8 cellular contexts compared by ENCODE assay signal in genomic region chr14:77641534-77642341, GRCh38. TPM values are rescaled to one million over a fixed set of nuclear protein-coding genes. Genes with fewer than 3 reads are reported as not detected.
DNase-seq lines count a peak whose midpoint lies in the region; ATAC-seq and TF ChIP-seq lines count a peak whose summit lies in the region.

No MANE protein-coding gene starts in this region.

- ATAC-seq in HG02678 (IDR thresholded peaks at IDR 0.05; ENCODE audit: unreplicated experiment), result no peak

- no peaks in the 10 kb centered on the region for H3K27me3 Mint-ChIP-seq in activated CD4-positive, alpha-beta memory T cell treated with anti-CD3 and anti-CD28 coated beads for 36 hours

- peak overlapping the region; percentile 43 to 71 for H3K9ac ChIP-seq in mucosa of rectum (ENCODE audit: low read depth in 1 of 2, low read length in 2 of 2)

- peak overlapping the region; percentile 78 to 86 for H3K4me3 ChIP-seq in mucosa of rectum (ENCODE audit: low read length in 2 of 2)

- H3K9me3 Mint-ChIP-seq in activated CD4-positive, alpha-beta memory T cell treated with anti-CD3 and anti-CD28 coated beads for 36 hours, result no peaks in the 10 kb centered on the region

- DNase-seq in GM10248 (ENCODE audit: extremely low spot score) (peak; percentile 83), HT-29 (ENCODE audit: low spot score) (peak; percentile 74), dermis microvascular lymphatic vessel endothelial cell (ENCODE audit: low read depth in 2 of 2) (peak; percentile 52 to 77), GM19240 (ENCODE audit: insufficient read length, low spot score) (no peak)
- DNase-seq in activated CD4-positive, alpha-beta memory T cell treated with anti-CD3 and anti-CD28 coated beads for 36 hours, result peak; percentile 82
- DNase-seq in stimulated activated CD8-positive, alpha-beta memory T cell treated with anti-CD3 and anti-CD28 coated beads, Interleukin-7, amount 100 ng/mL, for 1 hour (ENCODE audit: low read depth in 2 of 2), result peak; percentile 32 to 43

- H3K4me3 Mint-ChIP-seq in activated CD4-positive, alpha-beta memory T cell treated with anti-CD3 and anti-CD28 coated beads for 36 hours, result peak overlapping the region; percentile 74

- H3K4me1 ChIP-seq in mucosa of rectum (ENCODE audit: control insufficient read depth in 2 of 2, insufficient read depth in 2 of 2, low read length in 2 of 2), result peaks cover 10 to 20% of the 10 kb centered on the region in 2 donors

- POLR2A ChIA-PET in GM10248 (lab: Yijun Ruan, JAX), result interaction anchor here (0.6 kb wide), 1 partner anchor 282 kb away, joined by 3 read pairs; no protein-coding TSS in a partner anchor
- POLR2A ChIA-PET in activated CD4-positive, alpha-beta memory T cell treated with anti-CD3 and anti-CD28 coated beads for 36 hours (lab: Charles Lee), result no interaction called here

- H3K27ac Mint-ChIP-seq in activated CD4-positive, alpha-beta memory T cell treated with anti-CD3 and anti-CD28 coated beads for 36 hours, result peak overlapping the region; percentile 75

- H3K27ac ChIP-seq in mucosa of rectum (ENCODE audit: low read depth in 2 of 2, low read length in 2 of 2), result peak overlapping the region; percentile 58 to 78

- peaks cover 17% of the 10 kb centered on the region for H3K4me1 Mint-ChIP-seq in activated CD4-positive, alpha-beta memory T cell treated with anti-CD3 and anti-CD28 coated beads for 36 hours (ENCODE audit: low read depth)

- H3K27me3 ChIP-seq in mucosa of rectum (ENCODE audit: control insufficient read depth in 2 of 2, insufficient read depth in 2 of 2, low read length in 2 of 2), result no peaks in the 10 kb centered on the region

- CTCF ChIA-PET in GM10248 (lab: Yijun Ruan, JAX), result interaction anchor here (1.2 to 5.0 kb wide), 2 partner anchors 13 to 17 kb away, joined by 3 to 15 read pairs; no protein-coding TSS in a partner anchor
- CTCF ChIA-PET in activated CD4-positive, alpha-beta memory T cell treated with anti-CD3 and anti-CD28 coated beads for 36 hours (lab: Charles Lee), result no interaction called here

- H3K9me3 ChIP-seq in mucosa of rectum (ENCODE audit: control insufficient read depth in 2 of 2, low read length in 2 of 2), result no peaks in the 10 kb centered on the region

- H3K36me3 Mint-ChIP-seq in activated CD4-positive, alpha-beta memory T cell treated with anti-CD3 and anti-CD28 coated beads for 36 hours, result no peaks in the 10 kb centered on the region

- intact Hi-C loops in activated CD4-positive, alpha-beta memory T cell treated with anti-CD3 and anti-CD28 coated beads for 36 hours (cut with micrococcal nuclease), result loop anchor here (2.0 kb wide), 1 partner anchor 183 kb away; the partner anchor contains the start of gene AHSA1

- no peak for TF ChIP-seq CTCF in GM10248 (IDR thresholded peaks at IDR 0.05; ENCODE audit: control extremely low read depth, extremely low read depth, low read depth, missing control alignments)

- no peaks in the 10 kb centered on the region for H3K36me3 ChIP-seq in mucosa of rectum (ENCODE audit: control insufficient read depth in 2 of 2, insufficient read depth in 2 of 2, low read length in 2 of 2)

RNA-seq across cellular contexts. Expression of gene SPTLC2, which starts 25.3 kb away (rescaled TPM):
- 22.9 and 28.0 TPM in 2 replicates for total RNA-seq in HT-29 (2014; rRNA removed; shearing (Covaris generic))
- 10 to 100 TPM; 23.6 to 23.9 TPM for total RNA-seq in activated CD4-positive, alpha-beta memory T cell treated with anti-CD3 and anti-CD28 coated beads for 36 hours
- total RNA-seq in dermis microvascular lymphatic vessel endothelial cell, result 60.2 and 68.7 TPM in 2 replicates
